1 cellular context compared by ENCODE assay signal in the genomic region with DNA sequence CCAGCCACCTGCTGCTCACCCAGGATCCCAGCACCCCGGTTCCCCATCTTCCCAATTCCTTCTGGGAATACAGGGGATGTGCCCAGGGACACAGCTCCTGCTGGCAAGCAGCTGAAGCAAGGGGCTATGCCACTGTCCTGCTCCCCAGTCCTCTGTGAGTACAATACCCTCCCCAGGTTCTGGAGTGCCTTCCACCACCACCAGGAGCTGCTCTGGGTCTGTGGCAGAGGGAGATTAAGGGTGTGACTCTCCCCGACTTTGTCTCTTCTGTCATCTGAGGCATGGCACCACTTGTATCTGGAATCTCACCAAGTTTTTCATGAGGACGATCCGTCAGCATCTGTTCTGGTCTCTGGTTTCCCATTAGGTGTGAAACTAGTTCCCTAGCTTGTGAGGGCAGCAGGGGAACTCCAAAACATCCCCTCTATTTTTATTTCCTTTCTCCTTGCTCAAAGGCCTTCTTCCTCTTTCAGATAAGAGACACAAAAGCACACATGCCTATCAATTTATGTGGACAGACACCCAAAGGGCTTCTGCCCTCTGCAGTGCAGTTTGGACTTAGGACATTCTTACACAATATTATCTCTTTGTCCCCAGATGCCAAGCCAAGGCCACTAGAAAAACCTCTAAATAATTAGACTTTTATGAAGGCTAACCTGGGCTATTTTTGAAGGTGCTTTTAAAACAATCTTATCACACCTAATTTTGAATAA.
TF ChIP-seq lines count a peak whose summit lies in the region.

No MANE protein-coding gene starts in this region.

TF ChIP-seq in HepG2, 621 proteins besides CTCF, POLR2A, EP300 and RAD21 (continued from another document and continues in another):
- TF ChIP-seq, protein P1, sequence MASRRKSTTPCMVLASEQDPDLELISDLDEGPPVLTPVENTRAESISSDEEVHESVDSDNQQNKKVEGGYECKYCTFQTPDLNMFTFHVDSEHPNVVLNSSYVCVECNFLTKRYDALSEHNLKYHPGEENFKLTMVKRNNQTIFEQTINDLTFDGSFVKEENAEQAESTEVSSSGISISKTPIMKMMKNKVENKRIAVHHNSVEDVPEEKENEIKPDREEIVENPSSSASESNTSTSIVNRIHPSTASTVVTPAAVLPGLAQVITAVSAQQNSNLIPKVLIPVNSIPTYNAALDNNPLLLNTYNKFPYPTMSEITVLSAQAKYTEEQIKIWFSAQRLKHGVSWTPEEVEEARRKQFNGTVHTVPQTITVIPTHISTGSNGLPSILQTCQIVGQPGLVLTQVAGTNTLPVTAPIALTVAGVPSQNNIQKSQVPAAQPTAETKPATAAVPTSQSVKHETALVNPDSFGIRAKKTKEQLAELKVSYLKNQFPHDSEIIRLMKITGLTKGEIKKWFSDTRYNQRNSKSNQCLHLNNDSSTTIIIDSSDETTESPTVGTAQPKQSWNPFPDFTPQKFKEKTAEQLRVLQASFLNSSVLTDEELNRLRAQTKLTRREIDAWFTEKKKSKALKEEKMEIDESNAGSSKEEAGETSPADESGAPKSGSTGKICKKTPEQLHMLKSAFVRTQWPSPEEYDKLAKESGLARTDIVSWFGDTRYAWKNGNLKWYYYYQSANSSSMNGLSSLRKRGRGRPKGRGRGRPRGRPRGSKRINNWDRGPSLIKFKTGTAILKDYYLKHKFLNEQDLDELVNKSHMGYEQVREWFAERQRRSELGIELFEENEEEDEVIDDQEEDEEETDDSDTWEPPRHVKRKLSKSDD (CRISPR knock-in tag; IDR thresholded peaks at IDR 0.05; ENCODE audit: low read depth), result 0 out of 2 replicates have a peak, but pooled peaks have one; percentile 31
- peak; percentile 94 for TF ChIP-seq RXRB (CRISPR knock-in tag; IDR thresholded peaks at IDR 0.05; ENCODE audit: borderline replicate concordance)
- TF ChIP-seq GFI1 (CRISPR knock-in tag; IDR thresholded peaks at IDR 0.05; ENCODE audit: borderline replicate concordance), result peak; percentile 63
- TF ChIP-seq NR2F1 (CRISPR knock-in tag; IDR thresholded peaks at IDR 0.05), result peak; percentile 65 to 83
- peak; percentile 47; the same call in 1 of the 2 replicates for TF ChIP-seq ZNF652 (CRISPR knock-in tag; IDR thresholded peaks at IDR 0.05; ENCODE audit: borderline replicate concordance, low read depth)
- TF ChIP-seq ZBTB7B (CRISPR knock-in tag; IDR thresholded peaks at IDR 0.05), result peak; percentile 65; the same call in 1 of the 2 replicates
- peak; percentile 46; the same call in 1 of the 2 replicates for TF ChIP-seq ZNF816 (CRISPR knock-in tag; IDR thresholded peaks at IDR 0.05; ENCODE audit: borderline replicate concordance)
- TF ChIP-seq, protein P2, sequence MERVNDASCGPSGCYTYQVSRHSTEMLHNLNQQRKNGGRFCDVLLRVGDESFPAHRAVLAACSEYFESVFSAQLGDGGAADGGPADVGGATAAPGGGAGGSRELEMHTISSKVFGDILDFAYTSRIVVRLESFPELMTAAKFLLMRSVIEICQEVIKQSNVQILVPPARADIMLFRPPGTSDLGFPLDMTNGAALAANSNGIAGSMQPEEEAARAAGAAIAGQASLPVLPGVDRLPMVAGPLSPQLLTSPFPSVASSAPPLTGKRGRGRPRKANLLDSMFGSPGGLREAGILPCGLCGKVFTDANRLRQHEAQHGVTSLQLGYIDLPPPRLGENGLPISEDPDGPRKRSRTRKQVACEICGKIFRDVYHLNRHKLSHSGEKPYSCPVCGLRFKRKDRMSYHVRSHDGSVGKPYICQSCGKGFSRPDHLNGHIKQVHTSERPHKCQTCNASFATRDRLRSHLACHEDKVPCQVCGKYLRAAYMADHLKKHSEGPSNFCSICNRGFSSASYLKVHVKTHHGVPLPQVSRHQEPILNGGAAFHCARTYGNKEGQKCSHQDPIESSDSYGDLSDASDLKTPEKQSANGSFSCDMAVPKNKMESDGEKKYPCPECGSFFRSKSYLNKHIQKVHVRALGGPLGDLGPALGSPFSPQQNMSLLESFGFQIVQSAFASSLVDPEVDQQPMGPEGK (CRISPR knock-in tag; IDR thresholded peaks at IDR 0.05), result peak; percentile 51; the same call in 1 of the 2 replicates
- peak; percentile 64 for TF ChIP-seq ASH2L (IDR thresholded peaks at IDR 0.05; ENCODE audit: insufficient read length, low read depth, low read length)
- peak; percentile 64; the same call in 1 of the 2 replicates for TF ChIP-seq ZNF7 (CRISPR knock-in tag; IDR thresholded peaks at IDR 0.05)
- peak; percentile 43; the same call in 1 of the 2 replicates for TF ChIP-seq SPEN (CRISPR knock-in tag; IDR thresholded peaks at IDR 0.05; ENCODE audit: low read depth)
- peak; percentile 80; the same call in 1 of the 2 replicates for TF ChIP-seq MED13 (CRISPR knock-in tag; IDR thresholded peaks at IDR 0.05)
- TF ChIP-seq, protein P3, sequence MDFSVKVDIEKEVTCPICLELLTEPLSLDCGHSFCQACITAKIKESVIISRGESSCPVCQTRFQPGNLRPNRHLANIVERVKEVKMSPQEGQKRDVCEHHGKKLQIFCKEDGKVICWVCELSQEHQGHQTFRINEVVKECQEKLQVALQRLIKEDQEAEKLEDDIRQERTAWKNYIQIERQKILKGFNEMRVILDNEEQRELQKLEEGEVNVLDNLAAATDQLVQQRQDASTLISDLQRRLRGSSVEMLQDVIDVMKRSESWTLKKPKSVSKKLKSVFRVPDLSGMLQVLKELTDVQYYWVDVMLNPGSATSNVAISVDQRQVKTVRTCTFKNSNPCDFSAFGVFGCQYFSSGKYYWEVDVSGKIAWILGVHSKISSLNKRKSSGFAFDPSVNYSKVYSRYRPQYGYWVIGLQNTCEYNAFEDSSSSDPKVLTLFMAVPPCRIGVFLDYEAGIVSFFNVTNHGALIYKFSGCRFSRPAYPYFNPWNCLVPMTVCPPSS (IDR thresholded peaks at IDR 0.05), result no peak
- TF ChIP-seq, protein P4, sequence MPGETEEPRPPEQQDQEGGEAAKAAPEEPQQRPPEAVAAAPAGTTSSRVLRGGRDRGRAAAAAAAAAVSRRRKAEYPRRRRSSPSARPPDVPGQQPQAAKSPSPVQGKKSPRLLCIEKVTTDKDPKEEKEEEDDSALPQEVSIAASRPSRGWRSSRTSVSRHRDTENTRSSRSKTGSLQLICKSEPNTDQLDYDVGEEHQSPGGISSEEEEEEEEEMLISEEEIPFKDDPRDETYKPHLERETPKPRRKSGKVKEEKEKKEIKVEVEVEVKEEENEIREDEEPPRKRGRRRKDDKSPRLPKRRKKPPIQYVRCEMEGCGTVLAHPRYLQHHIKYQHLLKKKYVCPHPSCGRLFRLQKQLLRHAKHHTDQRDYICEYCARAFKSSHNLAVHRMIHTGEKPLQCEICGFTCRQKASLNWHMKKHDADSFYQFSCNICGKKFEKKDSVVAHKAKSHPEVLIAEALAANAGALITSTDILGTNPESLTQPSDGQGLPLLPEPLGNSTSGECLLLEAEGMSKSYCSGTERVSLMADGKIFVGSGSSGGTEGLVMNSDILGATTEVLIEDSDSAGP (CRISPR knock-in tag; IDR thresholded peaks at IDR 0.05; ENCODE audit: borderline replicate concordance), result peak; percentile 63; the same call in 1 of the 2 replicates
- TF ChIP-seq ZNF629 (CRISPR knock-in tag; conservative IDR thresholded peaks at IDR 0.05), result peak; percentile 49
- peak; percentile 33; the same call in 1 of the 2 replicates for TF ChIP-seq YEATS4 (CRISPR knock-in tag; IDR thresholded peaks at IDR 0.05; ENCODE audit: borderline replicate concordance)
- TF ChIP-seq, protein P5, sequence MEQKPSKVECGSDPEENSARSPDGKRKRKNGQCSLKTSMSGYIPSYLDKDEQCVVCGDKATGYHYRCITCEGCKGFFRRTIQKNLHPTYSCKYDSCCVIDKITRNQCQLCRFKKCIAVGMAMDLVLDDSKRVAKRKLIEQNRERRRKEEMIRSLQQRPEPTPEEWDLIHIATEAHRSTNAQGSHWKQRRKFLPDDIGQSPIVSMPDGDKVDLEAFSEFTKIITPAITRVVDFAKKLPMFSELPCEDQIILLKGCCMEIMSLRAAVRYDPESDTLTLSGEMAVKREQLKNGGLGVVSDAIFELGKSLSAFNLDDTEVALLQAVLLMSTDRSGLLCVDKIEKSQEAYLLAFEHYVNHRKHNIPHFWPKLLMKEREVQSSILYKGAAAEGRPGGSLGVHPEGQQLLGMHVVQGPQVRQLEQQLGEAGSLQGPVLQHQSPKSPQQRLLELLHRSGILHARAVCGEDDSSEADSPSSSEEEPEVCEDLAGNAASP (CRISPR knock-in tag; IDR thresholded peaks at IDR 0.05; ENCODE audit: borderline replicate concordance), result peak; percentile 93; the same call in 1 of the 2 replicates
- TF ChIP-seq AGO2 (optimal IDR thresholded peaks at IDR 0.05; ENCODE audit: low read depth, low read length), result peak; percentile 28
- peak; percentile 65; the same call in 1 of the 2 replicates for TF ChIP-seq IRF2 (CRISPR knock-in tag; IDR thresholded peaks at IDR 0.05)
- TF ChIP-seq, protein P6, sequence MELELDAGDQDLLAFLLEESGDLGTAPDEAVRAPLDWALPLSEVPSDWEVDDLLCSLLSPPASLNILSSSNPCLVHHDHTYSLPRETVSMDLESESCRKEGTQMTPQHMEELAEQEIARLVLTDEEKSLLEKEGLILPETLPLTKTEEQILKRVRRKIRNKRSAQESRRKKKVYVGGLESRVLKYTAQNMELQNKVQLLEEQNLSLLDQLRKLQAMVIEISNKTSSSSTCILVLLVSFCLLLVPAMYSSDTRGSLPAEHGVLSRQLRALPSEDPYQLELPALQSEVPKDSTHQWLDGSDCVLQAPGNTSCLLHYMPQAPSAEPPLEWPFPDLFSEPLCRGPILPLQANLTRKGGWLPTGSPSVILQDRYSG (CRISPR knock-in tag; IDR thresholded peaks at IDR 0.05), result no peak
- no peak for TF ChIP-seq IRX3 (CRISPR knock-in tag; IDR thresholded peaks at IDR 0.05; ENCODE audit: borderline replicate concordance, low read depth)
- TF ChIP-seq, protein P7, sequence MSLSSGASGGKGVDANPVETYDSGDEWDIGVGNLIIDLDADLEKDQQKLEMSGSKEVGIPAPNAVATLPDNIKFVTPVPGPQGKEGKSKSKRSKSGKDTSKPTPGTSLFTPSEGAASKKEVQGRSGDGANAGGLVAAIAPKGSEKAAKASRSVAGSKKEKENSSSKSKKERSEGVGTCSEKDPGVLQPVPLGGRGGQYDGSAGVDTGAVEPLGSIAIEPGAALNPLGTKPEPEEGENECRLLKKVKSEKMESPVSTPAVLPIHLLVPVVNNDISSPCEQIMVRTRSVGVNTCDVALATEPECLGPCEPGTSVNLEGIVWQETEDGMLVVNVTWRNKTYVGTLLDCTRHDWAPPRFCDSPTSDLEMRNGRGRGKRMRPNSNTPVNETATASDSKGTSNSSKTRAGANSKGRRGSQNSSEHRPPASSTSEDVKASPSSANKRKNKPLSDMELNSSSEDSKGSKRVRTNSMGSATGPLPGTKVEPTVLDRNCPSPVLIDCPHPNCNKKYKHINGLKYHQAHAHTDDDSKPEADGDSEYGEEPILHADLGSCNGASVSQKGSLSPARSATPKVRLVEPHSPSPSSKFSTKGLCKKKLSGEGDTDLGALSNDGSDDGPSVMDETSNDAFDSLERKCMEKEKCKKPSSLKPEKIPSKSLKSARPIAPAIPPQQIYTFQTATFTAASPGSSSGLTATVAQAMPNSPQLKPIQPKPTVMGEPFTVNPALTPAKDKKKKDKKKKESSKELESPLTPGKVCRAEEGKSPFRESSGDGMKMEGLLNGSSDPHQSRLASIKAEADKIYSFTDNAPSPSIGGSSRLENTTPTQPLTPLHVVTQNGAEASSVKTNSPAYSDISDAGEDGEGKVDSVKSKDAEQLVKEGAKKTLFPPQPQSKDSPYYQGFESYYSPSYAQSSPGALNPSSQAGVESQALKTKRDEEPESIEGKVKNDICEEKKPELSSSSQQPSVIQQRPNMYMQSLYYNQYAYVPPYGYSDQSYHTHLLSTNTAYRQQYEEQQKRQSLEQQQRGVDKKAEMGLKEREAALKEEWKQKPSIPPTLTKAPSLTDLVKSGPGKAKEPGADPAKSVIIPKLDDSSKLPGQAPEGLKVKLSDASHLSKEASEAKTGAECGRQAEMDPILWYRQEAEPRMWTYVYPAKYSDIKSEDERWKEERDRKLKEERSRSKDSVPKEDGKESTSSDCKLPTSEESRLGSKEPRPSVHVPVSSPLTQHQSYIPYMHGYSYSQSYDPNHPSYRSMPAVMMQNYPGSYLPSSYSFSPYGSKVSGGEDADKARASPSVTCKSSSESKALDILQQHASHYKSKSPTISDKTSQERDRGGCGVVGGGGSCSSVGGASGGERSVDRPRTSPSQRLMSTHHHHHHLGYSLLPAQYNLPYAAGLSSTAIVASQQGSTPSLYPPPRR (CRISPR knock-in tag; IDR thresholded peaks at IDR 0.05; ENCODE audit: borderline replicate concordance), result peak; percentile 68; the same call in 1 of the 2 replicates
- TF ChIP-seq ZNF12 (CRISPR knock-in tag; IDR thresholded peaks at IDR 0.05), result peak; percentile 11; the same call in 1 of the 2 replicates
- TF ChIP-seq HDAC1 (CRISPR knock-in tag; IDR thresholded peaks at IDR 0.05), result peak; percentile 79
- TF ChIP-seq ZNF614 (CRISPR knock-in tag; IDR thresholded peaks at IDR 0.05; ENCODE audit: borderline replicate concordance), result peak; percentile 83
- TF ChIP-seq, protein P8, sequence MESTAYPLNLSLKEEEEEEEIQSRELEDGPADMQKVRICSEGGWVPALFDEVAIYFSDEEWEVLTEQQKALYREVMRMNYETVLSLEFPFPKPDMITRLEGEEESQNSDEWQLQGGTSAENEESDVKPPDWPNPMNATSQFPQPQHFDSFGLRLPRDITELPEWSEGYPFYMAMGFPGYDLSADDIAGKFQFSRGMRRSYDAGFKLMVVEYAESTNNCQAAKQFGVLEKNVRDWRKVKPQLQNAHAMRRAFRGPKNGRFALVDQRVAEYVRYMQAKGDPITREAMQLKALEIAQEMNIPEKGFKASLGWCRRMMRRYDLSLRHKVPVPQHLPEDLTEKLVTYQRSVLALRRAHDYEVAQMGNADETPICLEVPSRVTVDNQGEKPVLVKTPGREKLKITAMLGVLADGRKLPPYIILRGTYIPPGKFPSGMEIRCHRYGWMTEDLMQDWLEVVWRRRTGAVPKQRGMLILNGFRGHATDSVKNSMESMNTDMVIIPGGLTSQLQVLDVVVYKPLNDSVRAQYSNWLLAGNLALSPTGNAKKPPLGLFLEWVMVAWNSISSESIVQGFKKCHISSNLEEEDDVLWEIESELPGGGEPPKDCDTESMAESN (CRISPR knock-in tag; conservative IDR thresholded peaks at IDR 0.05), result peak; percentile 54
- TF ChIP-seq, protein P9, sequence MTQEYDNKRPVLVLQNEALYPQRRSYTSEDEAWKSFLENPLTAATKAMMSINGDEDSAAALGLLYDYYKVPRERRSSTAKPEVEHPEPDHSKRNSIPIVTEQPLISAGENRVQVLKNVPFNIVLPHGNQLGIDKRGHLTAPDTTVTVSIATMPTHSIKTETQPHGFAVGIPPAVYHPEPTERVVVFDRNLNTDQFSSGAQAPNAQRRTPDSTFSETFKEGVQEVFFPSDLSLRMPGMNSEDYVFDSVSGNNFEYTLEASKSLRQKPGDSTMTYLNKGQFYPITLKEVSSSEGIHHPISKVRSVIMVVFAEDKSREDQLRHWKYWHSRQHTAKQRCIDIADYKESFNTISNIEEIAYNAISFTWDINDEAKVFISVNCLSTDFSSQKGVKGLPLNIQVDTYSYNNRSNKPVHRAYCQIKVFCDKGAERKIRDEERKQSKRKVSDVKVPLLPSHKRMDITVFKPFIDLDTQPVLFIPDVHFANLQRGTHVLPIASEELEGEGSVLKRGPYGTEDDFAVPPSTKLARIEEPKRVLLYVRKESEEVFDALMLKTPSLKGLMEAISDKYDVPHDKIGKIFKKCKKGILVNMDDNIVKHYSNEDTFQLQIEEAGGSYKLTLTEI (CRISPR knock-in tag; conservative IDR thresholded peaks at IDR 0.05), result no peak
- peak; percentile 48; the same call in 1 of the 2 replicates for TF ChIP-seq FOXK1 (CRISPR knock-in tag; IDR thresholded peaks at IDR 0.05; ENCODE audit: borderline replicate concordance, low read depth)
- 0 out of 2 replicates have a peak, but pooled peaks have one; percentile 56 for TF ChIP-seq ZNF552 (CRISPR knock-in tag; IDR thresholded peaks at IDR 0.05; ENCODE audit: borderline replicate concordance)
- TF ChIP-seq ZNF562 (CRISPR knock-in tag; IDR thresholded peaks at IDR 0.05; ENCODE audit: borderline replicate concordance), result no peak
- TF ChIP-seq HMG20B (CRISPR knock-in tag; conservative IDR thresholded peaks at IDR 0.05), result peak; percentile 73
- 0 out of 2 replicates have a peak, but pooled peaks have one; percentile 26 for TF ChIP-seq CC2D1A (CRISPR knock-in tag; IDR thresholded peaks at IDR 0.05)
- peak; percentile 65 for TF ChIP-seq ELF1 (CRISPR knock-in tag; IDR thresholded peaks at IDR 0.05)
